In genomic region chr16:74623214-74623842, GRCh38 we compare ENCODE assay signal across 9 cellular contexts. TPM values are rescaled to one million over a fixed set of nuclear protein-coding genes. Genes with fewer than 3 reads are reported as not detected.
DNase-seq lines count a peak whose midpoint lies in the region; ATAC-seq and TF ChIP-seq lines count a peak whose summit lies in the region.
"Had no signal": no experiment of that assay in that cellular context is flagged by ENCODE, and none has a peak within 500 bp of the region (broad histone marks: within the 10 kb centered on the region; RNA-seq: fewer than 3 reads in every experiment).

No MANE protein-coding gene starts in this region.

- H3K4me1 ChIP-seq in right atrium auricular region (peaks cover 0 to 10% of the 10 kb centered on the region in 2 donors), gastrocnemius medialis (no peaks in the 10 kb centered on the region)

- TF ChIP-seq CTCF in right atrium auricular region (IDR thresholded peaks at IDR 0.05) (peak; percentile 38 to 72), gastrocnemius medialis (IDR thresholded peaks at IDR 0.05 in 4 of 5, conservative IDR thresholded peaks at IDR 0.05 in 1 of 5) (peak; percentile 46 to 71 (median 58))

- H3K36me3 ChIP-seq in right atrium auricular region: peaks cover 43% of the 10 kb centered on the region
- peaks cover 0 to 44% of the 10 kb centered on the region in 2 donors for H3K36me3 ChIP-seq in gastrocnemius medialis

- TF ChIP-seq POLR2A in gastrocnemius medialis (IDR thresholded peaks at IDR 0.05): no peak

- H3K27ac ChIP-seq in right atrium auricular region (no peak overlapping the region), gastrocnemius medialis (peak overlapping the region in 1 of 4 donors; percentile 18)

- H3K27ac Mint-ChIP-seq in activated naive CD8-positive, alpha-beta T cell treated with anti-CD3 and anti-CD28 coated beads for 36 hours: peak overlapping the region; percentile 49
- no peak overlapping the region for H3K27ac Mint-ChIP-seq in activated T-helper 17 cell treated with anti-CD3 and anti-CD28 coated beads, Interleukin-2, amount 50 U/mL, for 72 hours

- H3K4me3 ChIP-seq in right atrium auricular region (no peak overlapping the region), gastrocnemius medialis (no peak overlapping the region)

- H3K9me3 Mint-ChIP-seq in activated naive CD8-positive, alpha-beta T cell treated with anti-CD3 and anti-CD28 coated beads for 36 hours: no peaks in the 10 kb centered on the region
- H3K9me3 Mint-ChIP-seq in activated T-helper 17 cell treated with anti-CD3 and anti-CD28 coated beads, Interleukin-2, amount 50 U/mL, for 72 hours: no peaks in the 10 kb centered on the region
- H3K9me3 Mint-ChIP-seq: activated T-cell treated with anti-CD3 and anti-CD28 coated beads, Interleukin-2, amount 50 U/mL, for 4 hours had no signal

- peaks cover 56% of the 10 kb centered on the region for H3K36me3 Mint-ChIP-seq in activated naive CD8-positive, alpha-beta T cell treated with anti-CD3 and anti-CD28 coated beads for 36 hours
- peaks cover 93% of the 10 kb centered on the region for H3K36me3 Mint-ChIP-seq in activated T-helper 17 cell treated with anti-CD3 and anti-CD28 coated beads, Interleukin-2, amount 50 U/mL, for 72 hours (ENCODE audit: low read depth)

- peaks cover 27% of the 10 kb centered on the region for H3K4me1 Mint-ChIP-seq in activated naive CD8-positive, alpha-beta T cell treated with anti-CD3 and anti-CD28 coated beads for 36 hours
- H3K4me1 Mint-ChIP-seq in activated T-helper 17 cell treated with anti-CD3 and anti-CD28 coated beads, Interleukin-2, amount 50 U/mL, for 72 hours: peaks cover 19% of the 10 kb centered on the region

- peak; percentile 80 to 81 for ATAC-seq in gastrocnemius medialis
- ATAC-seq in activated T-helper 17 cell treated with anti-CD3 and anti-CD28 coated beads, Interleukin-2, amount 50 U/mL, for 72 hours (replicated peaks): no peak

- in situ Hi-C loops in gastrocnemius medialis (cut with MboI; ENCODE audit: low sequenced_read_pairs in 4 of 4): loop anchor here in 2 of 4 donors (10.0 to 25.0 kb wide), 2 partner anchors 136 to 139 kb away; no protein-coding TSS in a partner anchor

- H3K9me3 ChIP-seq in right atrium auricular region: no peaks in the 10 kb centered on the region
- no peaks in the 10 kb centered on the region for H3K9me3 ChIP-seq in gastrocnemius medialis

- no peaks in the 10 kb centered on the region for H3K27me3 ChIP-seq in right atrium auricular region
- H3K27me3 ChIP-seq in gastrocnemius medialis: no peaks in the 10 kb centered on the region

- H3K4me3 Mint-ChIP-seq in activated naive CD8-positive, alpha-beta T cell treated with anti-CD3 and anti-CD28 coated beads for 36 hours: no peak overlapping the region
- H3K4me3 Mint-ChIP-seq in activated T-helper 17 cell treated with anti-CD3 and anti-CD28 coated beads, Interleukin-2, amount 50 U/mL, for 72 hours: no peak overlapping the region
- H3K4me3 Mint-ChIP-seq: activated T-cell treated with anti-CD3 and anti-CD28 coated beads, Interleukin-2, amount 50 U/mL, for 4 hours had no signal

- H3K27me3 Mint-ChIP-seq in activated naive CD8-positive, alpha-beta T cell treated with anti-CD3 and anti-CD28 coated beads for 36 hours: no peaks in the 10 kb centered on the region
- H3K27me3 Mint-ChIP-seq in activated T-helper 17 cell treated with anti-CD3 and anti-CD28 coated beads, Interleukin-2, amount 50 U/mL, for 72 hours: no peaks in the 10 kb centered on the region

- DNase-seq in SIG-M5 treated with dmso at 0.1 percent for 504 hours (lab: John Stamatoyannopoulos, UW; ENCODE audit: unreplicated experiment): peak; percentile 55
- no peak for DNase-seq in SIG-M5 (lab: John Stamatoyannopoulos, UW)
- DNase-seq in LoVo (ENCODE audit: low spot score): peak; percentile 33
- DNase-seq in activated naive CD8-positive, alpha-beta T cell treated with anti-CD3 and anti-CD28 coated beads for 36 hours: no peak
- DNase-seq in right atrium auricular region (ENCODE audit: low spot score): no peak
- DNase-seq in gastrocnemius medialis: no peak
- no peak for DNase-seq in activated gamma-delta T cell treated with Interleukin-2 at 50 U/mL for 16 hours
- DNase-seq: activated T-cell treated with anti-CD3 and anti-CD28 coated beads, Interleukin-2, amount 50 U/mL, for 4 hours had no signal

- intact Hi-C loops in gastrocnemius medialis (cut with DNase I; ENCODE audit: low total_unique reads): loop anchor here (5.0 kb wide), 1 partner anchor 121 kb away; no protein-coding TSS in a partner anchor

RNA-seq across cellular contexts. Expression of gene GLG1, which starts 16.4 kb away (rescaled TPM):
- 10 to 100 TPM; 58.7 to 60.8 TPM for total RNA-seq in activated naive CD8-positive, alpha-beta T cell treated with anti-CD3 and anti-CD28 coated beads for 36 hours
- total RNA-seq in right atrium auricular region: 100 to 1,000 TPM; 102 to 123 TPM
- 100 to 1,000 TPM in 2 of 4 donors, 10 to 100 TPM in 2; 72.0 to 170 (median 105) TPM for total RNA-seq in gastrocnemius medialis
- total RNA-seq in activated T-helper 17 cell treated with anti-CD3 and anti-CD28 coated beads, Interleukin-2, amount 50 U/mL, for 72 hours: 10 to 100 TPM; 62.6 to 74.1 TPM

RNA-seq across cellular contexts. Expression of gene RFWD3, which starts 43.3 kb away (rescaled TPM):
- 100 to 1,000 TPM; 128 to 134 TPM for total RNA-seq in activated naive CD8-positive, alpha-beta T cell treated with anti-CD3 and anti-CD28 coated beads for 36 hours
- total RNA-seq in right atrium auricular region (1 to 10 TPM; 2.9 to 9.7 TPM), gastrocnemius medialis (1 to 10 TPM; 2.5 to 7.1 (median 4.1) TPM)
- 100 to 1,000 TPM in 1 of 2 donors, 10 to 100 TPM in 1; 71.5 to 109 TPM for total RNA-seq in activated T-helper 17 cell treated with anti-CD3 and anti-CD28 coated beads, Interleukin-2, amount 50 U/mL, for 72 hours

Comparison
In these comparisons a context has a peak if more than half of its experiments do, and no peak if none do; other contexts are left out.
1. DNase-seq: peak in SIG-M5 treated with dmso at 0.1 percent for 504 hours (single experiment) and LoVo (single experiment); none in SIG-M5 (single experiment), activated naive CD8-positive, alpha-beta T cell treated with anti-CD3 and anti-CD28 coated beads for 36 hours (single experiment), right atrium auricular region (single experiment), gastrocnemius medialis (0 of 2) and activated gamma-delta T cell treated with Interleukin-2 at 50 U/mL for 16 hours (single experiment).
2. RNA of gene RFWD3, which starts 43.3 kb away (total RNA-seq): 128 to 134 TPM in activated naive CD8-positive, alpha-beta T cell treated with anti-CD3 and anti-CD28 coated beads for 36 hours and 71.5 to 109 TPM in activated T-helper 17 cell treated with anti-CD3 and anti-CD28 coated beads, Interleukin-2, amount 50 U/mL, for 72 hours; 2.9 to 9.7 TPM in right atrium auricular region and 2.5 to 7.1 TPM in gastrocnemius medialis; every median in the first group is over 4 times any median in the second.